Comparison of ENCODE assay signal across 8 cellular contexts in the genomic region with DNA sequence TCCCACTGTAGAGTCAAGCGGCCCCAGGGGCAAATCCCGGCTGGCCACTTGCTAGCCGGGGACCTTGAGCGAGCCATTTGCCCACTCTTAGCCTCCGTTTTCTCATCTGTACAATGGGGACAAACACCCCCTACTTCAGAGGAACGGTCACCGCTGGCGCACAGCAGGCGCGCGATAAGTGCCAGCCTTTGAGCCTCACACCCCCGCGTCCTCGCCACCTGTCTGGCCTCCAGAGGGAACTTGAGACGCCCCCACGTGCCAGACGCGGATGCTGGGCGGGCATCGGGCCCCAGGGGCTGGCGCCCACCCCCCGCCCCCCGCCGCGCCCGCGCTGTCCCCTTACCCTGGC.
A peak's percentile ranks its signal among the peaks of the same experiment; 100 is the strongest.
DNase-seq lines count a peak whose midpoint lies in the region; ATAC-seq, FAIRE-seq and TF ChIP-seq lines count a peak whose summit lies in the region.

No MANE protein-coding gene starts in this region.

- POLR2A ChIA-PET in K562 (lab: Yijun Ruan, JAX) (no interaction called here), OCI-LY7 (lab: Charles Lee) (no interaction called here)

- no peaks in the 10 kb centered on the region for H3K9me1 ChIP-seq in K562 (ENCODE audit: control insufficient read depth, insufficient read depth, low read length)

- H3K27me3 ChIP-seq in BLaER1 = no peaks in the 10 kb centered on the region
- no peaks in the 10 kb centered on the region; a peak in 2 of 5 replicates for H3K27me3 ChIP-seq in K562 (ENCODE audit: control insufficient read depth in 2 of 2, insufficient read depth in 2 of 2, low read length in 2 of 2)
- H3K27me3 ChIP-seq in adrenal gland = no peaks in the 10 kb centered on the region

- H3K27me3 Mint-ChIP-seq in nephron progenitor cell (ENCODE audit: low read depth, poor library complexity) = peaks cover 47% of the 10 kb centered on the region

- H3K4me1 Mint-ChIP-seq in nephron progenitor cell = peaks cover 40% of the 10 kb centered on the region

- H3K27ac ChIP-seq in BLaER1 (peak overlapping the region; percentile 38; the same call in 1 of the 2 replicates), K562 (ENCODE audit: extremely low read depth, low read depth, low read length) (no peak overlapping the region), OCI-LY7 (ENCODE audit: low read depth, low read length, poor library complexity, severe bottlenecking) (no peak overlapping the region), adrenal gland (peak overlapping the region in 1 of 5 donors; percentile 30)

- H3K4me1 ChIP-seq in BLaER1 = peaks cover 81% of the 10 kb centered on the region
- H3K4me1 ChIP-seq in K562 (replicated peaks in 1 of 2; ENCODE audit: control insufficient read depth in 2 of 2, insufficient read depth in 2 of 2, low read length in 2 of 2) = peaks cover 0 to 32% of the 10 kb centered on the region in 2 experiments; a peak in 2 of 5 replicates
- H3K4me1 ChIP-seq in OCI-LY7 (ENCODE audit: insufficient read depth, low read length, poor library complexity, severe bottlenecking) = no peaks in the 10 kb centered on the region
- peaks cover 0 to 6% of the 10 kb centered on the region in 2 donors for H3K4me1 ChIP-seq in adrenal gland (replicated peaks in 1 of 2)

- peak overlapping the region; percentile 78 for H3K4me3 Mint-ChIP-seq in nephron progenitor cell

- WGBS in K562 (ENCODE audit: insufficient coverage, low coverage, missing lambda C conversion rate) = 69% methylated on average over 10 of the region's 27 CpGs
- 18 to 48% (median 24%) methylated on average over 5 to 27 of the region's 27 CpGs for WGBS in adrenal gland, 4 donors

- TF ChIP-seq POLR2A in K562 (conservative IDR thresholded peaks at IDR 0.05) (no peak), adrenal gland (IDR thresholded peaks at IDR 0.05) (no peak)

- peak overlapping the region; percentile 65 for H3K9ac ChIP-seq in BLaER1
- H3K9ac ChIP-seq in K562 (ENCODE audit: insufficient read depth in 1 of 2, low read depth in 2 of 2, low read length in 2 of 2) = peak overlapping the region in 1 of 2 experiments; percentile 58; a peak in 1 of 4 replicates

- in situ Hi-C loops in K562 (cut with MboI) = no loop called here
- in situ Hi-C loops in ACHN (cut with HindIII; ENCODE audit: low pct_ligation_motif_present, low pct_unique_long_range_greater_than_20kb, low sequenced_read_pairs) = no loop called here

- peak overlapping the region; percentile 65 for H3K4me3 ChIP-seq in BLaER1
- H3K4me3 ChIP-seq in K562 = no peak overlapping the region
- no peak overlapping the region for H3K4me3 ChIP-seq in OCI-LY7 (ENCODE audit: low read depth, low read length, poor library complexity, severe bottlenecking)
- peak overlapping the region in 2 of 4 donors; percentile 8 to 59 for H3K4me3 ChIP-seq in adrenal gland

- TF ChIP-seq CTCF in K562 (IDR thresholded peaks at IDR 0.05 in 2 of 3, conservative IDR thresholded peaks at IDR 0.05 in 1 of 3; ENCODE audit: insufficient read depth in 2 of 3, low read depth in 1 of 3, low read length in 3 of 3) (no peak), nephron progenitor cell (IDR thresholded peaks at IDR 0.05) (no peak), OCI-LY7 (conservative IDR thresholded peaks at IDR 0.05; ENCODE audit: low read length) (no peak), adrenal gland (IDR thresholded peaks at IDR 0.05) (no peak)

- no peak for ATAC-seq in K562

- H3K9me3 Mint-ChIP-seq in nephron progenitor cell = no peaks in the 10 kb centered on the region

- TF ChIP-seq RAD21 in Ishikawa (IDR thresholded peaks at IDR 0.05; ENCODE audit: low read depth) (no peak), K562 (CRISPR knock-in tag; conservative IDR thresholded peaks at IDR 0.05 in 1 of 2, IDR thresholded peaks at IDR 0.05 in 1 of 2) (no peak)

- H3K9me3 ChIP-seq in BLaER1 = no peaks in the 10 kb centered on the region
- H3K9me3 ChIP-seq in K562 (replicated peaks; ENCODE audit: control insufficient read depth, insufficient read depth, low read depth, low read length) = no peaks in the 10 kb centered on the region
- H3K9me3 ChIP-seq in OCI-LY7 (ENCODE audit: low read length) = no peaks in the 10 kb centered on the region
- H3K9me3 ChIP-seq in adrenal gland (replicated peaks in 1 of 3) = no peaks in the 10 kb centered on the region

- no peak overlapping the region for H3K27ac Mint-ChIP-seq in nephron progenitor cell

- H3K79me2 ChIP-seq in K562 (ENCODE audit: control insufficient read depth, insufficient read depth, low read length) = no peaks in the 10 kb centered on the region
- no peaks in the 10 kb centered on the region for H3K79me2 ChIP-seq in OCI-LY7 (ENCODE audit: insufficient read depth, low read depth, low read length)

- H3K9me2 ChIP-seq in OCI-LY7 (ENCODE audit: insufficient read depth, low read length) = no peaks in the 10 kb centered on the region

- intact Hi-C loops in K562 (cut with micrococcal nuclease) = no loop called here
- intact Hi-C loops in OCI-LY7 (cut with micrococcal nuclease; ENCODE audit: unreplicated experiment) = no loop called here
- intact Hi-C loops in adrenal gland (cut with DNase I) = no loop called here

- CTCF ChIA-PET in K562 (lab: Yijun Ruan, JAX; ENCODE audit: low intra/inter-chr PET ratio) = no interaction called here
- CTCF ChIA-PET in OCI-LY7 (lab: Charles Lee; ENCODE audit: unreplicated experiment) = no interaction called here

- no peak for TF ChIP-seq EP300 in Ishikawa (IDR thresholded peaks at IDR 0.05; ENCODE audit: borderline replicate concordance)
- no peak for TF ChIP-seq EP300 in K562 (IDR thresholded peaks at IDR 0.05; ENCODE audit: low read length)

- H3K36me3 Mint-ChIP-seq in nephron progenitor cell (ENCODE audit: low read depth) = no peaks in the 10 kb centered on the region

- no peak for FAIRE-seq in K562 (lab: Jason Lieb, UNC)

- H2AFZ ChIP-seq in K562 (ENCODE audit: low read depth, low read length) (no peak overlapping the region), OCI-LY7 (ENCODE audit: low read length) (no peak overlapping the region)

- BruUV-seq in K562 (replicated peaks; lab: Mats Ljungman, UMichigan) = no TSS peak
- no TSS peak for BruUV-seq in OCI-LY7 (replicated peaks; lab: Mats Ljungman, UMichigan)

- H3K4me2 ChIP-seq in BLaER1 (peak overlapping the region; percentile 86), K562 (ENCODE audit: insufficient read depth, low read length) (no peak overlapping the region), OCI-LY7 (ENCODE audit: low read length) (no peak overlapping the region)

- H4K20me1 ChIP-seq in BLaER1 (no peaks in the 10 kb centered on the region), K562 (replicated peaks; ENCODE audit: control insufficient read depth, insufficient read depth, low read length) (peaks cover 4% of the 10 kb centered on the region; the same call in 1 of the 2 replicates), OCI-LY7 (ENCODE audit: insufficient read depth, low read length) (no peaks in the 10 kb centered on the region)

- H3K36me3 ChIP-seq in BLaER1 (no peaks in the 10 kb centered on the region), K562 (ENCODE audit: control insufficient read depth, insufficient read depth, low read length) (no peaks in the 10 kb centered on the region), OCI-LY7 (ENCODE audit: insufficient read depth, low read length) (no peaks in the 10 kb centered on the region), adrenal gland (replicated peaks in 1 of 2) (no peaks in the 10 kb centered on the region)

- DNase-seq in K562 (ENCODE audit: extremely low read depth in 1 of 4, low spot score in 3 of 4) (no peak), nephron progenitor cell (peak; percentile 39), ACHN (no peak), NCI-H446 treated with DMSO at 0.1 percent for 48 hours (lab: John Stamatoyannopoulos, UW) (no peak), OCI-LY7 (ENCODE audit: low spot score) (no peak), adrenal gland (no peak)

TF ChIP-seq in Ishikawa, 13 proteins besides CTCF, POLR2A, EP300 and RAD21:
- TF ChIP-seq EGR1 (IDR thresholded peaks at IDR 0.05) = peak; percentile 40
- no peak for TF ChIP-seq FOXM1 (IDR thresholded peaks at IDR 0.05; ENCODE audit: borderline replicate concordance, low read depth)
- no peak for TF ChIP-seq CEBPB (IDR thresholded peaks at IDR 0.05)
- TF ChIP-seq CREB1 (IDR thresholded peaks at IDR 0.05; ENCODE audit: low read depth) = no peak
- no peak for TF ChIP-seq YY1 (IDR thresholded peaks at IDR 0.05; ENCODE audit: low read depth)
- no peak for TF ChIP-seq TCF12 (IDR thresholded peaks at IDR 0.05; ENCODE audit: low read depth)
- TF ChIP-seq, protein P1, sequence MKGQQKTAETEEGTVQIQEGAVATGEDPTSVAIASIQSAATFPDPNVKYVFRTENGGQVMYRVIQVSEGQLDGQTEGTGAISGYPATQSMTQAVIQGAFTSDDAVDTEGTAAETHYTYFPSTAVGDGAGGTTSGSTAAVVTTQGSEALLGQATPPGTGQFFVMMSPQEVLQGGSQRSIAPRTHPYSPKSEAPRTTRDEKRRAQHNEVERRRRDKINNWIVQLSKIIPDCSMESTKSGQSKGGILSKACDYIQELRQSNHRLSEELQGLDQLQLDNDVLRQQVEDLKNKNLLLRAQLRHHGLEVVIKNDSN (IDR thresholded peaks at IDR 0.05) = no peak
- TF ChIP-seq, protein P2, sequence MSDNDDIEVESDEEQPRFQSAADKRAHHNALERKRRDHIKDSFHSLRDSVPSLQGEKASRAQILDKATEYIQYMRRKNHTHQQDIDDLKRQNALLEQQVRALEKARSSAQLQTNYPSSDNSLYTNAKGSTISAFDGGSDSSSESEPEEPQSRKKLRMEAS (IDR thresholded peaks at IDR 0.05) = peak; percentile 55

TF ChIP-seq in K562, 482 proteins besides CTCF, POLR2A, EP300 and RAD21 (continues in another document):
- no peak for TF ChIP-seq ZKSCAN1 (IDR thresholded peaks at IDR 0.05; ENCODE audit: low read depth, low read length)
- TF ChIP-seq SRSF7 (optimal IDR thresholded peaks at IDR 0.05; ENCODE audit: low read depth, low read length) = no peak
- TF ChIP-seq BCL6 (CRISPR knock-in tag; IDR thresholded peaks at IDR 0.05) = no peak
- TF ChIP-seq, protein P3, sequence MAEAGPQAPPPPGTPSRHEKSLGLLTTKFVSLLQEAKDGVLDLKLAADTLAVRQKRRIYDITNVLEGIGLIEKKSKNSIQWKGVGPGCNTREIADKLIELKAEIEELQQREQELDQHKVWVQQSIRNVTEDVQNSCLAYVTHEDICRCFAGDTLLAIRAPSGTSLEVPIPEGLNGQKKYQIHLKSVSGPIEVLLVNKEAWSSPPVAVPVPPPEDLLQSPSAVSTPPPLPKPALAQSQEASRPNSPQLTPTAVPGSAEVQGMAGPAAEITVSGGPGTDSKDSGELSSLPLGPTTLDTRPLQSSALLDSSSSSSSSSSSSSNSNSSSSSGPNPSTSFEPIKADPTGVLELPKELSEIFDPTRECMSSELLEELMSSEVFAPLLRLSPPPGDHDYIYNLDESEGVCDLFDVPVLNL (CRISPR knock-in tag; IDR thresholded peaks at IDR 0.05; ENCODE audit: low read depth) = no peak
- no peak for TF ChIP-seq ZNF766 (CRISPR knock-in tag; conservative IDR thresholded peaks at IDR 0.05)
- no peak for TF ChIP-seq NR4A1 (CRISPR knock-in tag; IDR thresholded peaks at IDR 0.05)
- TF ChIP-seq NR4A1 (tag; IDR thresholded peaks at IDR 0.05) = no peak
- TF ChIP-seq PCBP1 (IDR thresholded peaks at IDR 0.05; ENCODE audit: low read depth, low read length, poor library complexity, severe bottlenecking) = no peak
